In the genomic region with DNA sequence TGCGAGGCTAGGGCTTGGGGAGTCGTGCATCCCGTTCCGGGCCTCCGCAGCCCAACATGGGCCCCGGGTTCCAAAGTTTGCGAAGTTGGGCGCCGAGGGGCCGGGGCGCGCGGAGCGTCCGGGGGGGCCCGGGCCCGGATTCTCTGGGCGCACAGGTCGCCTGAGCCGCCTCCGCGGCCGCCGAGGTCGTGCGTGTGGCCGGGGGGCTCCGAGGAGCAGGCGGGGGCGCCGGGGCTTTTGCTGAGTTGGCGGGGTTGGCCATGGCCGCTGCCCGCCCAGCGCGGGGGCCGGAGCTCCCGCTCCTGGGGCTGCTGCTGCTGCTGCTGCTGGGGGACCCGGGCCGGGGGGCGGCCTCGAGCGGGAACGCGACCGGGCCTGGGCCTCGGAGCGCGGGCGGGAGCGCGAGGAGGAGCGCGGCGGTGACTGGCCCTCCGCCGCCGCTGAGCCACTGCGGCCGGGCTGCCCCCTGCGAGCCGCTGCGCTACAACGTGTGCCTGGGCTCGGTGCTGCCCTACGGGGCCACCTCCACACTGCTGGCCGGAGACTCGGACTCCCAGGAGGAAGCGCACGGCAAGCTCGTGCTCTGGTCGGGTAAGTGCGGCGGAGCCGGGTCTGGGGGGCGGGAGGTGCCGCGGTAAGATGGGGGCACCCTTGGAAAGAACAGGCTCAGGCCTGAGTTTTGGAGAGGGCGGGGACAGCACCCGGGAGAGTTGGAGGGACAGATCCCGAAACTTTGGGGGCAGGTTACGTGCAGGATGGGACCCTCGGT, we compare ENCODE assay signal across 8 cellular contexts. TPM values are rescaled to one million over a fixed set of nuclear protein-coding genes. Genes with fewer than 3 reads are reported as not detected.
DNase-seq lines count a peak whose midpoint lies in the region; ATAC-seq and TF ChIP-seq lines count a peak whose summit lies in the region.

No MANE protein-coding gene starts in this region.

- no peaks in the 10 kb centered on the region for H3K36me3 ChIP-seq in CD4-positive, alpha-beta memory T cell (ENCODE audit: insufficient read depth, low read length)

- H3K27ac Mint-ChIP-seq in CD4-positive, alpha-beta memory T cell: no peak overlapping the region
- peak overlapping the region; percentile 70 for H3K27ac Mint-ChIP-seq in type B pancreatic cell

- H3K9me3 ChIP-seq in CD4-positive, alpha-beta memory T cell (ENCODE audit: control insufficient read depth in 1 of 2, low read length in 2 of 2): no peaks in the 10 kb centered on the region

- H3K4me3 Mint-ChIP-seq in CD4-positive, alpha-beta memory T cell: peak overlapping the region; percentile 68 to 76 (median 73)
- peak overlapping the region; percentile 98 for H3K4me3 Mint-ChIP-seq in type B pancreatic cell

- TF ChIP-seq CTCF in cardiac fibroblast (IDR thresholded peaks at IDR 0.05; ENCODE audit: low read depth, low read length): no peak
- no peak for TF ChIP-seq CTCF in lower leg skin (IDR thresholded peaks at IDR 0.05)
- TF ChIP-seq CTCF in type B pancreatic cell (conservative IDR thresholded peaks at IDR 0.05): no peak

- H3K4me1 ChIP-seq in CD4-positive, alpha-beta memory T cell (ENCODE audit: insufficient read depth, low read length): no peaks in the 10 kb centered on the region

- peaks cover 36 to 53% of the 10 kb centered on the region in 2 donors for H3K27me3 Mint-ChIP-seq in CD4-positive, alpha-beta memory T cell
- peaks cover 4% of the 10 kb centered on the region for H3K27me3 Mint-ChIP-seq in type B pancreatic cell

- no peak for DNase-seq in CD4-positive, alpha-beta memory T cell
- DNase-seq in cardiac fibroblast (ENCODE audit: low read depth in 2 of 2) (peak in 1 of 2 donors; percentile 30), lower leg skin (ENCODE audit: low spot score in 2 of 2) (peak in 1 of 2 donors; percentile 80), type B pancreatic cell (ENCODE audit: extremely low spot score, unreplicated experiment) (no peak)
- DNase-seq in activated effector memory CD4-positive, alpha-beta T cell treated with anti-CD3 and anti-CD28 coated beads, Interleukin-2, amount 50 U/mL, for 16 hours: no peak

- H3K27ac ChIP-seq in CD4-positive, alpha-beta memory T cell (ENCODE audit: low read depth, low read length): no peak overlapping the region

- ATAC-seq in HG03354 (IDR thresholded peaks at IDR 0.05; ENCODE audit: poor library complexity, severe bottlenecking, unreplicated experiment) (peak; percentile 28), HG03025 (IDR thresholded peaks at IDR 0.05; ENCODE audit: low FRiP score, unreplicated experiment) (no peak), GM21447 (IDR thresholded peaks at IDR 0.05; ENCODE audit: unreplicated experiment) (no peak)

- no peaks in the 10 kb centered on the region for H3K9me3 Mint-ChIP-seq in CD4-positive, alpha-beta memory T cell
- H3K9me3 Mint-ChIP-seq in type B pancreatic cell: no peaks in the 10 kb centered on the region

- WGBS in lower leg skin, 2 donors: 1 to 3% methylated on average over 20 to 57 of the region's 83 CpGs

- no peak for TF ChIP-seq POLR2A in lower leg skin (IDR thresholded peaks at IDR 0.05)

- H3K4me3 ChIP-seq in CD4-positive, alpha-beta memory T cell (ENCODE audit: low read length in 2 of 2): peak overlapping the region in 1 of 2 donors; percentile 32
- H3K4me3 ChIP-seq in cardiac fibroblast (replicated peaks in 1 of 2; ENCODE audit: low read depth in 2 of 2, low read length in 2 of 2) (peak overlapping the region; percentile 60 to 63), lower leg skin (ENCODE audit: low read depth, poor library complexity, severe bottlenecking) (peak overlapping the region; percentile 59)

- peaks cover 3 to 14% (median 9%) of the 10 kb centered on the region in 4 donors for H3K4me1 Mint-ChIP-seq in CD4-positive, alpha-beta memory T cell
- H3K4me1 Mint-ChIP-seq in type B pancreatic cell (ENCODE audit: unreplicated experiment): peaks cover 29% of the 10 kb centered on the region

- CTCF ChIA-PET in CD4-positive, alpha-beta memory T cell (lab: Charles Lee; ENCODE audit: partially characterized antibody): no interaction called here

- no peaks in the 10 kb centered on the region for H3K36me3 Mint-ChIP-seq in CD4-positive, alpha-beta memory T cell
- H3K36me3 Mint-ChIP-seq in type B pancreatic cell: peaks cover 20% of the 10 kb centered on the region

- intact Hi-C loops in CD4-positive, alpha-beta memory T cell (cut with micrococcal nuclease): no loop called here
- intact Hi-C loops in lower leg skin (cut with DNase I; ENCODE audit: low total_unique reads): no loop called here

- peaks cover 17% of the 10 kb centered on the region for H3K27me3 ChIP-seq in CD4-positive, alpha-beta memory T cell (ENCODE audit: insufficient read depth, low read length)

- POLR2A ChIA-PET in CD4-positive, alpha-beta memory T cell (lab: Charles Lee; ENCODE audit: partially characterized antibody): no interaction called here

RNA-seq across cellular contexts. Expression of a gene that starts 0.6 kb away (rescaled TPM):
- not detected for total RNA-seq in CD4-positive, alpha-beta memory T cell
- polyA plus RNA-seq in CD4-positive, alpha-beta memory T cell: not detected
- 10 to 100 TPM in 3 of 4 donors, 1 to 10 TPM in 1; 9.7 to 19.4 (median 14.7) TPM for total RNA-seq in lower leg skin
- total RNA-seq in type B pancreatic cell (ENCODE audit: low replicate concordance): 38.6 and 94.9 TPM in 2 replicates

RNA-seq across cellular contexts. Expression of a gene that starts 35.8 kb away (rescaled TPM):
- total RNA-seq in CD4-positive, alpha-beta memory T cell: 10 to 100 TPM; 15.4 to 16.5 TPM
- polyA plus RNA-seq in CD4-positive, alpha-beta memory T cell: 1 to 10 TPM; 8.6 to 8.8 TPM
- total RNA-seq in lower leg skin (10 to 100 TPM; 31.1 to 45.8 (median 39.2) TPM), type B pancreatic cell (ENCODE audit: low replicate concordance) (15.7 and 27.8 TPM in 2 replicates)

RNA-seq across cellular contexts. Expression of a gene that starts 44.6 kb away (rescaled TPM):
- 1 to 10 TPM in 1 of 2 experiments, under 1 TPM in 1; 0.83 to 1.0 TPM for total RNA-seq in CD4-positive, alpha-beta memory T cell
- 1 to 10 TPM in 1 of 2 donors, under 1 TPM in 1; 0.89 to 6.3 TPM for polyA plus RNA-seq in CD4-positive, alpha-beta memory T cell
- total RNA-seq in lower leg skin (10 to 100 TPM in 2 of 4 donors, 1 to 10 TPM in 2; 7.4 to 13.4 (median 9.9) TPM), type B pancreatic cell (ENCODE audit: low replicate concordance) (6.3 and 13.8 TPM in 2 replicates)

Comparison
In these comparisons a context has a peak if more than half of its experiments do, and no peak if none do; other contexts are left out.
1. RNA of a gene that starts 0.6 kb away (total RNA-seq): 38.6 to 94.9 TPM in type B pancreatic cell and 9.7 to 19.4 TPM in lower leg skin; not detected in CD4-positive, alpha-beta memory T cell; every median in the first group is over 10 times any median in the second.